8 cellular contexts compared by ENCODE assay signal in the genomic region with DNA sequence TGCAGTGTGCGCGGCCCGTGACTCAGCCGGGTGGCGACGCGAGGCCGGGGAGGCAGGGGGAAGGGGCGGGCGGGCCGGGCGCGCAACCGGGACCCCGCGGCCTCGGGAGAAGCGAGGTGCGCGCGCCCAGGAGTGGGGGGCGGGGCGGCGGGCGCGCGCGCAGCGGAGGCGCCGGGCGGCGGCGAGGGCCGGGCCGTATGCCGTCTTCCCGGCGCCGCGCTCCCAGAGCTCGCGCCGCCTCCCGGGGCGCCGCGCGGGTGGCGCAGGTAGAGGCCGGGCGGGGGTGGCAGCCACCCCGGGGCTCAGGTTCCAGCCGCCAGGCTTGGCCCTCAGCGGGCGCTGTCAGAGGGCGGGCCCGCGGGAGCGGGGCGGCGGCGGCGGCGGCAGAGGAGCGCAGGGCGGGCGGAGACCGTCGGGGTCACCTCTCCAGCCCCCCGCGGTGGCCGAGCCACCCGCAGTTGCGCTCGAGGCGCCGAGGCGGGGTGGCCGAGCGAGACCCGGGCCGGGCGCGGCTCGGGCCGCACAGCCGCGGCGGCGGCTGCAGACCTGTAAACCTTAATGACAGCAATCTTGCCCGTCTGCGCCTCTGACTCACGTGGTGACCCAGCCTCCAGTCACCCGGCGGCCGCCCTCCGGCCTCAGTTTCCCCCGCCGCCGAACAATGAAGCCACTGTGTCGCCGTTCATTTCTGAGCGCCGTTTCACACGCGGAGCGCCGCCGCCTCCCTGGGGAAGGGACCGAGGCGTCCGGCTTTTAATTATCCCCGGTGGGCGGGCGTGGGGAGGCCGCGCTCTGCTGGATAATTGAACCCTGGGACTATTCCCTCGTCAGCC. TPM values are rescaled to one million over a fixed set of nuclear protein-coding genes. Genes with fewer than 3 reads are reported as not detected.
DNase-seq lines count a peak whose midpoint lies in the region; ATAC-seq lines count a peak whose summit lies in the region.

No MANE protein-coding gene starts in this region.

- ATAC-seq in GM18498 (IDR thresholded peaks at IDR 0.05; ENCODE audit: unreplicated experiment), result peak; percentile 78
- ATAC-seq in HG02623 (IDR thresholded peaks at IDR 0.05; ENCODE audit: unreplicated experiment), result peak; percentile 56
- peak; percentile 82 to 83 for ATAC-seq in natural killer cell treated with Interleukin-12 subunit alpha and Interleukin-12 subunit beta and Interleukin-15 and Interleukin-18, amount 100 ng/mL, for 72 hours
- no peak for ATAC-seq in HG03097 (IDR thresholded peaks at IDR 0.05; ENCODE audit: low FRiP score, unreplicated experiment)

- H3K4me3 Mint-ChIP-seq in natural killer cell treated with Interleukin-12 subunit alpha and Interleukin-12 subunit beta and Interleukin-15 and Interleukin-18, amount 100 ng/mL, for 72 hours, result peak overlapping the region; percentile 75

- peak overlapping the region in 1 of 2 donors; percentile 21 for H3K27ac Mint-ChIP-seq in natural killer cell treated with Interleukin-12 subunit alpha and Interleukin-12 subunit beta and Interleukin-15 and Interleukin-18, amount 100 ng/mL, for 72 hours

- peaks cover 15 to 23% of the 10 kb centered on the region in 2 donors for H3K4me1 Mint-ChIP-seq in natural killer cell treated with Interleukin-12 subunit alpha and Interleukin-12 subunit beta and Interleukin-15 and Interleukin-18, amount 100 ng/mL, for 72 hours (ENCODE audit: low read depth in 2 of 2)

- 1% methylated on average over 84 to 119 of the region's 119 CpGs for WGBS in esophagus, 2 donors

- H3K4me3 ChIP-seq in esophagus (ENCODE audit: low read depth in 1 of 2, low read length in 2 of 2), result peak overlapping the region; percentile 47 to 51

- H3K27me3 ChIP-seq in esophagus (ENCODE audit: control insufficient read depth in 1 of 2, insufficient read depth in 2 of 2, low read length in 2 of 2), result no peaks in the 10 kb centered on the region

- no peaks in the 10 kb centered on the region for H3K36me3 ChIP-seq in esophagus (ENCODE audit: control insufficient read depth in 2 of 2, insufficient read depth in 2 of 2, low read length in 1 of 2)

- H3K36me3 Mint-ChIP-seq in natural killer cell treated with Interleukin-12 subunit alpha and Interleukin-12 subunit beta and Interleukin-15 and Interleukin-18, amount 100 ng/mL, for 72 hours, result no peaks in the 10 kb centered on the region

- H3K4me1 ChIP-seq in esophagus (ENCODE audit: control insufficient read depth in 2 of 2, insufficient read depth in 2 of 2, low read length in 1 of 2), result peaks cover 4% of the 10 kb centered on the region in 2 donors

- no peaks in the 10 kb centered on the region for H3K9me3 Mint-ChIP-seq in natural killer cell treated with Interleukin-12 subunit alpha and Interleukin-12 subunit beta and Interleukin-15 and Interleukin-18, amount 100 ng/mL, for 72 hours

- H3K27ac ChIP-seq in esophagus (ENCODE audit: low read depth in 2 of 2, low read length in 1 of 2), result peak overlapping the region; percentile 57 to 70
- peak overlapping the region; percentile 30 for H3K27ac ChIP-seq in substantia nigra (ENCODE audit: low read depth, low read length, poor library complexity, severe bottlenecking)

- H3K27me3 Mint-ChIP-seq in natural killer cell treated with Interleukin-12 subunit alpha and Interleukin-12 subunit beta and Interleukin-15 and Interleukin-18, amount 100 ng/mL, for 72 hours, result peaks cover 0 to 15% of the 10 kb centered on the region in 2 donors

- H3K9me3 ChIP-seq in esophagus (ENCODE audit: control insufficient read depth in 2 of 2, insufficient read depth in 1 of 2, low read depth in 1 of 2, low read length in 1 of 2), result no peaks in the 10 kb centered on the region

- DNase-seq in NCI-H2227 treated with DMSO at 0.1 percent for 48 hours (lab: John Stamatoyannopoulos, UW) (peak; percentile 48), substantia nigra (lab: John Stamatoyannopoulos, UW) (peak in 11 of 49 donors; percentile 18 to 88 (median 33))
- DNase-seq in activated CD8-positive, alpha-beta memory T cell treated with anti-CD3 and anti-CD28 coated beads, Interleukin-2, amount 50 U/mL, for 1 hour (ENCODE audit: extremely low read depth), result peak; percentile 16
- no peak for DNase-seq in natural killer cell treated with Interleukin-12 subunit alpha and Interleukin-12 subunit beta and Interleukin-15 and Interleukin-18, amount 100 ng/mL, for 72 hours (ENCODE audit: low spot score)

RNA-seq across cellular contexts. Expression of a gene that starts 25.3 kb away (rescaled TPM):
- polyA plus RNA-seq in esophagus, result 1 to 10 TPM; 3.5 to 4.4 TPM
- 10 to 100 TPM; 49.1 to 85.8 TPM for total RNA-seq in natural killer cell treated with Interleukin-12 subunit alpha and Interleukin-12 subunit beta and Interleukin-15 and Interleukin-18, amount 100 ng/mL, for 72 hours
